10 cellular contexts compared by ENCODE assay signal in genomic region chr6:105835373-105835772, GRCh38.
DNase-seq lines count a peak whose midpoint lies in the region; ATAC-seq, FAIRE-seq and TF ChIP-seq lines count a peak whose summit lies in the region.
"Had no signal": no experiment of that assay in that cellular context is flagged by ENCODE, and none has a peak within 500 bp of the region (broad histone marks: within the 10 kb centered on the region; RNA-seq: fewer than 3 reads in every experiment).

No MANE protein-coding gene starts in this region.

- H3K27me3 ChIP-seq in small intestine (ENCODE audit: control insufficient read depth in 2 of 2, insufficient read depth in 2 of 2, low read length in 2 of 2) = no peaks in the 10 kb centered on the region
- H3K27me3 ChIP-seq: cardiac muscle cell had no signal

- H3K9me3 ChIP-seq in small intestine (ENCODE audit: control insufficient read depth, low read depth) = no peaks in the 10 kb centered on the region

- H3K27ac ChIP-seq in small intestine (ENCODE audit: low read depth in 1 of 2, low read length in 1 of 2) = no peak overlapping the region
- H3K27ac ChIP-seq: cardiac muscle cell had no signal

- no peak for FAIRE-seq in small intestine (lab: Jason Lieb, UNC)

- DNase-seq in AG10803 (ENCODE audit: low read depth) = peak; percentile 22
- no peak for DNase-seq in GM13976 (ENCODE audit: low spot score)
- DNase-seq in SK-MEL-5 (ENCODE audit: low read depth, low spot score) = peak; percentile 92
- peak; percentile 8 for DNase-seq in germinal center (ENCODE audit: low spot score)
- DNase-seq in OCI-M2 (lab: John Stamatoyannopoulos, UW; ENCODE audit: unreplicated experiment) = no peak
- no peak for DNase-seq in SKM-1 treated with dmso at 0.1 percent for 144 hours (lab: John Stamatoyannopoulos, UW; ENCODE audit: unreplicated experiment)
- no peak for DNase-seq in small intestine
- DNase-seq: NCI-H446 had no signal

- no peaks in the 10 kb centered on the region for H3K36me3 ChIP-seq in small intestine (ENCODE audit: control insufficient read depth in 2 of 2, insufficient read depth in 2 of 2, low read length in 2 of 2)
- H3K36me3 ChIP-seq: cardiac muscle cell had no signal

- H3K4me1 ChIP-seq in small intestine (ENCODE audit: control insufficient read depth in 2 of 2, insufficient read depth in 1 of 2, low read depth in 1 of 2, low read length in 1 of 2) = peaks cover 0 to 3% of the 10 kb centered on the region in 2 donors

- 55 to 74% (median 68%) methylated on average over 6 of the region's 6 CpGs for WGBS in small intestine, 3 donors

- in situ Hi-C loops in GM13976 (cut with MboI; ENCODE audit: low sequenced_read_pairs, unreplicated experiment) (no loop called here), SK-MEL-5 (cut with HindIII; ENCODE audit: low pct_unique_long_range_greater_than_20kb, low sequenced_read_pairs) (no loop called here)

- ATAC-seq in HG02678 (IDR thresholded peaks at IDR 0.05; ENCODE audit: unreplicated experiment) = no peak

- TF ChIP-seq CTCF in AG10803 (conservative IDR thresholded peaks at IDR 0.05; ENCODE audit: low read length) (peak; percentile 33), GM13976 (IDR thresholded peaks at IDR 0.05; ENCODE audit: borderline replicate concordance, control extremely low read depth, extremely low read depth, insufficient read depth, missing control alignments) (peak; percentile 12)

- H3K4me3 ChIP-seq in AG10803 (ENCODE audit: low read length) (no peak overlapping the region), small intestine (ENCODE audit: low read depth in 1 of 2, low read length in 2 of 2) (no peak overlapping the region)
- H3K4me3 ChIP-seq: cardiac muscle cell had no signal

Comparison
In these comparisons a context has a peak if more than half of its experiments do, and no peak if none do; other contexts are left out.
1. DNase-seq: peak in AG10803 (single experiment), SK-MEL-5 (single experiment) and germinal center (single experiment); none in GM13976 (single experiment), OCI-M2 (single experiment), SKM-1 treated with dmso at 0.1 percent for 144 hours (single experiment) and small intestine (single experiment).